1 cellular context compared by ENCODE assay signal in the genomic region with DNA sequence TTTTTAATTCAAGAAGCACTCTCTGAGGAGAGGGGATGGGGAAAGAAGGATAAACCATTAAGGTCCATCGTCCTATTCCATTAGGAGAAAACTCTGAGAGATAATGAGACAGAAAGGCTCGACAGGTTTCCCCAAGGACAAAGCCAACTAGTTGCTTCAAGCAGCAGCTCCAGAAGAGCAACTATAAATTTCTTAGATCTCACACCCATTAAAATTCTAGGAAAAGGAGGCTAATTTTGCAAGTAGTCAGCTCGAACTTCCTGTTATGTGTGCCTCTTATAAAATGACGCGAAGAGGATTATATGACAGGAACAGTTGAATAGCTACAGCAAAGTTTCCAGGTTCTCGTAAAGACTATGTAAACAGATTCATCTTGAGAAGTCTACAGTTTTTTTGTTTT.
TF ChIP-seq lines count a peak whose summit lies in the region.

No MANE protein-coding gene starts in this region.

TF ChIP-seq in GM23338, 12 proteins besides CTCF, POLR2A, EP300 and RAD21 (continued from another document):
- TF ChIP-seq, protein P1, sequence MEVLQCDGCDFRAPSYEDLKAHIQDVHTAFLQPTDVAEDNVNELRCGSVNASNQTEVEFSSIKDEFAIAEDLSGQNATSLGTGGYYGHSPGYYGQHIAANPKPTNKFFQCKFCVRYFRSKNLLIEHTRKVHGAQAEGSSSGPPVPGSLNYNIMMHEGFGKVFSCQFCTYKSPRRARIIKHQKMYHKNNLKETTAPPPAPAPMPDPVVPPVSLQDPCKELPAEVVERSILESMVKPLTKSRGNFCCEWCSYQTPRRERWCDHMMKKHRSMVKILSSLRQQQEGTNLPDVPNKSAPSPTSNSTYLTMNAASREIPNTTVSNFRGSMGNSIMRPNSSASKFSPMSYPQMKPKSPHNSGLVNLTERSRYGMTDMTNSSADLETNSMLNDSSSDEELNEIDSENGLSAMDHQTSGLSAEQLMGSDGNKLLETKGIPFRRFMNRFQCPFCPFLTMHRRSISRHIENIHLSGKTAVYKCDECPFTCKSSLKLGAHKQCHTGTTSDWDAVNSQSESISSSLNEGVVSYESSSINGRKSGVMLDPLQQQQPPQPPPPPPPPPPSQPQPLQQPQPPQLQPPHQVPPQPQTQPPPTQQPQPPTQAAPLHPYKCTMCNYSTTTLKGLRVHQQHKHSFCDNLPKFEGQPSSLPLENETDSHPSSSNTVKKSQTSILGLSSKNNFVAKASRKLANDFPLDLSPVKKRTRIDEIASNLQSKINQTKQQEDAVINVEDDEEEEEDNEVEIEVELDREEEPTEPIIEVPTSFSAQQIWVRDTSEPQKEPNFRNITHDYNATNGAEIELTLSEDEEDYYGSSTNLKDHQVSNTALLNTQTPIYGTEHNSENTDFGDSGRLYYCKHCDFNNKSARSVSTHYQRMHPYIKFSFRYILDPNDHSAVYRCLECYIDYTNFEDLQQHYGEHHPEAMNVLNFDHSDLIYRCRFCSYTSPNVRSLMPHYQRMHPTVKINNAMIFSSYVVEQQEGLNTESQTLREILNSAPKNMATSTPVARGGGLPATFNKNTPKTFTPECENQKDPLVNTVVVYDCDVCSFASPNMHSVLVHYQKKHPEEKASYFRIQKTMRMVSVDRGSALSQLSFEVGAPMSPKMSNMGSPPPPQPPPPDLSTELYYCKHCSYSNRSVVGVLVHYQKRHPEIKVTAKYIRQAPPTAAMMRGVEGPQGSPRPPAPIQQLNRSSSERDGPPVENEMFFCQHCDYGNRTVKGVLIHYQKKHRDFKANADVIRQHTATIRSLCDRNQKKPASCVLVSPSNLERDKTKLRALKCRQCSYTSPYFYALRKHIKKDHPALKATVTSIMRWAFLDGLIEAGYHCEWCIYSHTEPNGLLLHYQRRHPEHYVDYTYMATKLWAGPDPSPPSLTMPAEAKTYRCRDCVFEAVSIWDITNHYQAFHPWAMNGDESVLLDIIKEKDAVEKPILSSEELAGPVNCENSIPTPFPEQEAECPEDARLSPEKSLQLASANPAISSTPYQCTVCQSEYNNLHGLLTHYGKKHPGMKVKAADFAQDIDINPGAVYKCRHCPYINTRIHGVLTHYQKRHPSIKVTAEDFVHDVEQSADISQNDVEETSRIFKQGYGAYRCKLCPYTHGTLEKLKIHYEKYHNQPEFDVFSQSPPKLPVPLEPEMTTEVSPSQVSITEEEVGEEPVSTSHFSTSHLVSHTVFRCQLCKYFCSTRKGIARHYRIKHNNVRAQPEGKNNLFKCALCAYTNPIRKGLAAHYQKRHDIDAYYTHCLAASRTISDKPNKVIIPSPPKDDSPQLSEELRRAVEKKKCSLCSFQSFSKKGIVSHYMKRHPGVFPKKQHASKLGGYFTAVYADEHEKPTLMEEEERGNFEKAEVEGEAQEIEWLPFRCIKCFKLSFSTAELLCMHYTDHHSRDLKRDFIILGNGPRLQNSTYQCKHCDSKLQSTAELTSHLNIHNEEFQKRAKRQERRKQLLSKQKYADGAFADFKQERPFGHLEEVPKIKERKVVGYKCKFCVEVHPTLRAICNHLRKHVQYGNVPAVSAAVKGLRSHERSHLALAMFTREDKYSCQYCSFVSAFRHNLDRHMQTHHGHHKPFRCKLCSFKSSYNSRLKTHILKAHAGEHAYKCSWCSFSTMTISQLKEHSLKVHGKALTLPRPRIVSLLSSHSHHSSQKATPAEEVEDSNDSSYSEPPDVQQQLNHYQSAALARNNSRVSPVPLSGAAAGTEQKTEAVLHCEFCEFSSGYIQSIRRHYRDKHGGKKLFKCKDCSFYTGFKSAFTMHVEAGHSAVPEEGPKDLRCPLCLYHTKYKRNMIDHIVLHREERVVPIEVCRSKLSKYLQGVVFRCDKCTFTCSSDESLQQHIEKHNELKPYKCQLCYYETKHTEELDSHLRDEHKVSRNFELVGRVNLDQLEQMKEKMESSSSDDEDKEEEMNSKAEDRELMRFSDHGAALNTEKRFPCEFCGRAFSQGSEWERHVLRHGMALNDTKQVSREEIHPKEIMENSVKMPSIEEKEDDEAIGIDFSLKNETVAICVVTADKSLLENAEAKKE (CRISPR knock-in tag; IDR thresholded peaks at IDR 0.05): no peak
- no peak for TF ChIP-seq ZNF331 (CRISPR knock-in tag; IDR thresholded peaks at IDR 0.05; ENCODE audit: low read depth)
- no peak for TF ChIP-seq POLR2AphosphoS5 (IDR thresholded peaks at IDR 0.05; ENCODE audit: low read depth)
- TF ChIP-seq ZNF114 (CRISPR knock-in tag; IDR thresholded peaks at IDR 0.05): no peak
- TF ChIP-seq EZH2 (IDR thresholded peaks at IDR 0.05; ENCODE audit: low read depth, unreplicated experiment): no peak
- no peak for TF ChIP-seq CREB1 (CRISPR knock-in tag; IDR thresholded peaks at IDR 0.05; ENCODE audit: low read depth)
